1 cellular context compared by ENCODE assay signal in genomic region chr1:65066766-65067490, GRCh38.
A peak's percentile ranks its signal among the peaks of the same experiment; 100 is the strongest.
TF ChIP-seq lines count a peak whose summit lies in the region.

No MANE protein-coding gene starts in this region.

TF ChIP-seq in K562, 482 proteins besides CTCF, POLR2A, EP300 and RAD21 (continued from another document and continues in another):
- TF ChIP-seq, protein P1, sequence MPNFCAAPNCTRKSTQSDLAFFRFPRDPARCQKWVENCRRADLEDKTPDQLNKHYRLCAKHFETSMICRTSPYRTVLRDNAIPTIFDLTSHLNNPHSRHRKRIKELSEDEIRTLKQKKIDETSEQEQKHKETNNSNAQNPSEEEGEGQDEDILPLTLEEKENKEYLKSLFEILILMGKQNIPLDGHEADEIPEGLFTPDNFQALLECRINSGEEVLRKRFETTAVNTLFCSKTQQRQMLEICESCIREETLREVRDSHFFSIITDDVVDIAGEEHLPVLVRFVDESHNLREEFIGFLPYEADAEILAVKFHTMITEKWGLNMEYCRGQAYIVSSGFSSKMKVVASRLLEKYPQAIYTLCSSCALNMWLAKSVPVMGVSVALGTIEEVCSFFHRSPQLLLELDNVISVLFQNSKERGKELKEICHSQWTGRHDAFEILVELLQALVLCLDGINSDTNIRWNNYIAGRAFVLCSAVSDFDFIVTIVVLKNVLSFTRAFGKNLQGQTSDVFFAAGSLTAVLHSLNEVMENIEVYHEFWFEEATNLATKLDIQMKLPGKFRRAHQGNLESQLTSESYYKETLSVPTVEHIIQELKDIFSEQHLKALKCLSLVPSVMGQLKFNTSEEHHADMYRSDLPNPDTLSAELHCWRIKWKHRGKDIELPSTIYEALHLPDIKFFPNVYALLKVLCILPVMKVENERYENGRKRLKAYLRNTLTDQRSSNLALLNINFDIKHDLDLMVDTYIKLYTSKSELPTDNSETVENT (CRISPR knock-in tag; IDR thresholded peaks at IDR 0.05) = peak; percentile 68; the same call in 1 of the 2 replicates
- TF ChIP-seq DPF2 (IDR thresholded peaks at IDR 0.05) (peak; percentile 35; the same call in 1 of the 2 replicates), FOXK2 (conservative IDR thresholded peaks at IDR 0.05 in 1 of 2, IDR thresholded peaks at IDR 0.05 in 1 of 2; ENCODE audit: low read depth in 2 of 2) (peak; percentile 97 to 99), ZNF146 (CRISPR knock-in tag; IDR thresholded peaks at IDR 0.05; ENCODE audit: unreplicated experiment) (no peak), ZBTB7A (IDR thresholded peaks at IDR 0.05; ENCODE audit: borderline replicate concordance, control insufficient read depth, low read depth, low read length) (peak; percentile 49; the same call in 1 of the 2 replicates), NFATC3 (IDR thresholded peaks at IDR 0.05) (no peak), MLLT1 (IDR thresholded peaks at IDR 0.05) (peak in 1 of 2 experiments; percentile 61; a peak in 2 of 4 replicates), HNRNPLL (IDR thresholded peaks at IDR 0.05; ENCODE audit: low read depth, low read length, poor library complexity, severe bottlenecking) (peak; percentile 61), CREM (IDR thresholded peaks at IDR 0.05; ENCODE audit: low read depth) (peak; percentile 88), ZNF232 (CRISPR knock-in tag; IDR thresholded peaks at IDR 0.05) (no peak), NR1H2 (CRISPR knock-in tag; IDR thresholded peaks at IDR 0.05) (no peak), TAF1 (IDR thresholded peaks at IDR 0.05; ENCODE audit: control insufficient read depth, extremely low read depth, insufficient read depth, low read length, severe bottlenecking) (peak; percentile 40), NFRKB (IDR thresholded peaks at IDR 0.05; ENCODE audit: low read depth) (peak; percentile 44; the same call in 1 of the 2 replicates), MYC (IDR thresholded peaks at IDR 0.05; ENCODE audit: low read depth, low read length) (peak; percentile 48; the same call in 1 of the 2 replicates), MYC (CRISPR knock-in tag; IDR thresholded peaks at IDR 0.05; ENCODE audit: borderline replicate concordance, low read depth) (no peak), ADNP (tag; IDR thresholded peaks at IDR 0.05) (no peak), CCNT2 (IDR thresholded peaks at IDR 0.05; ENCODE audit: borderline replicate concordance, extremely low read depth, insufficient read length, low read depth, low read length) (no peak), EZH2 (IDR thresholded peaks at IDR 0.05; ENCODE audit: borderline replicate concordance, low read depth, low read length) (no peak), ZSCAN32 (CRISPR knock-in tag; IDR thresholded peaks at IDR 0.05) (no peak), ZNF212 (CRISPR knock-in tag; IDR thresholded peaks at IDR 0.05) (no peak), L3MBTL2 (IDR thresholded peaks at IDR 0.05) (peak; percentile 53), ZBTB2 (IDR thresholded peaks at IDR 0.05) (0 out of 2 replicates have a peak, but pooled peaks have one; percentile 31), ZBED1 (IDR thresholded peaks at IDR 0.05) (0 out of 2 replicates have a peak, but pooled peaks have one; percentile 39), TBP (optimal IDR thresholded peaks at IDR 0.05; ENCODE audit: low read depth, low read length) (peak; percentile 50), WHSC1 (IDR thresholded peaks at IDR 0.05; ENCODE audit: low read length) (no peak), NUFIP1 (IDR thresholded peaks at IDR 0.05; ENCODE audit: partially characterized antibody) (no peak), DACH1 (IDR thresholded peaks at IDR 0.05; ENCODE audit: partially characterized antibody) (no peak), POLR2AphosphoS5 (IDR thresholded peaks at IDR 0.05; ENCODE audit: control insufficient read depth, insufficient read depth, low read depth, low read length) (no peak), CREB1 (IDR thresholded peaks at IDR 0.05) (peak; percentile 30), CREB1 (CRISPR knock-in tag; IDR thresholded peaks at IDR 0.05) (no peak), FOXP1 (CRISPR knock-in tag; IDR thresholded peaks at IDR 0.05) (peak; percentile 82), PCBP2 (IDR thresholded peaks at IDR 0.05; ENCODE audit: low read depth, low read length, poor library complexity, severe bottlenecking) (no peak), CHD1 (IDR thresholded peaks at IDR 0.05; ENCODE audit: low read length) (peak; percentile 20), MAZ (CRISPR knock-in tag; conservative IDR thresholded peaks at IDR 0.05 in 1 of 2, IDR thresholded peaks at IDR 0.05 in 1 of 2) (peak; percentile 88 to 91), EGR1 (conservative IDR thresholded peaks at IDR 0.05) (peak; percentile 94), ARID2 (IDR thresholded peaks at IDR 0.05) (no peak), FOXA3 (CRISPR knock-in tag; conservative IDR thresholded peaks at IDR 0.05 in 1 of 2, IDR thresholded peaks at IDR 0.05 in 1 of 2) (peak; percentile 77 to 87), ZNF282 (CRISPR knock-in tag; IDR thresholded peaks at IDR 0.05) (0 out of 2 replicates have a peak, but pooled peaks have one; percentile 64), OTX1 (CRISPR knock-in tag; IDR thresholded peaks at IDR 0.05) (no peak), EP400 (IDR thresholded peaks at IDR 0.05) (peak; percentile 81; the same call in 1 of the 2 replicates), LEF1 (IDR thresholded peaks at IDR 0.05) (no peak), ARID4B (CRISPR knock-in tag; IDR thresholded peaks at IDR 0.05) (peak; percentile 13; the same call in 1 of the 2 replicates)
- TF ChIP-seq, protein P2, sequence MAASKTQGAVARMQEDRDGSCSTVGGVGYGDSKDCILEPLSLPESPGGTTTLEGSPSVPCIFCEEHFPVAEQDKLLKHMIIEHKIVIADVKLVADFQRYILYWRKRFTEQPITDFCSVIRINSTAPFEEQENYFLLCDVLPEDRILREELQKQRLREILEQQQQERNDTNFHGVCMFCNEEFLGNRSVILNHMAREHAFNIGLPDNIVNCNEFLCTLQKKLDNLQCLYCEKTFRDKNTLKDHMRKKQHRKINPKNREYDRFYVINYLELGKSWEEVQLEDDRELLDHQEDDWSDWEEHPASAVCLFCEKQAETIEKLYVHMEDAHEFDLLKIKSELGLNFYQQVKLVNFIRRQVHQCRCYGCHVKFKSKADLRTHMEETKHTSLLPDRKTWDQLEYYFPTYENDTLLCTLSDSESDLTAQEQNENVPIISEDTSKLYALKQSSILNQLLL (CRISPR knock-in tag; IDR thresholded peaks at IDR 0.05; ENCODE audit: borderline replicate concordance) = no peak
- TF ChIP-seq, protein P3, sequence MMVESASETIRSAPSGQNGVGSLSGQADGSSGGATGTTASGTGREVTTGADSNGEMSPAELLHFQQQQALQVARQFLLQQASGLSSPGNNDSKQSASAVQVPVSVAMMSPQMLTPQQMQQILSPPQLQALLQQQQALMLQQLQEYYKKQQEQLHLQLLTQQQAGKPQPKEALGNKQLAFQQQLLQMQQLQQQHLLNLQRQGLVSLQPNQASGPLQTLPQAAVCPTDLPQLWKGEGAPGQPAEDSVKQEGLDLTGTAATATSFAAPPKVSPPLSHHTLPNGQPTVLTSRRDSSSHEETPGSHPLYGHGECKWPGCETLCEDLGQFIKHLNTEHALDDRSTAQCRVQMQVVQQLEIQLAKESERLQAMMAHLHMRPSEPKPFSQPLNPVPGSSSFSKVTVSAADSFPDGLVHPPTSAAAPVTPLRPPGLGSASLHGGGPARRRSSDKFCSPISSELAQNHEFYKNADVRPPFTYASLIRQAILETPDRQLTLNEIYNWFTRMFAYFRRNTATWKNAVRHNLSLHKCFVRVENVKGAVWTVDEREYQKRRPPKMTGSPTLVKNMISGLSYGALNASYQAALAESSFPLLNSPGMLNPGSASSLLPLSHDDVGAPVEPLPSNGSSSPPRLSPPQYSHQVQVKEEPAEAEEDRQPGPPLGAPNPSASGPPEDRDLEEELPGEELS (CRISPR knock-in tag; IDR thresholded peaks at IDR 0.05; ENCODE audit: borderline replicate concordance) = 0 out of 2 replicates have a peak, but pooled peaks have one; percentile 68
- TF ChIP-seq, protein P4, sequence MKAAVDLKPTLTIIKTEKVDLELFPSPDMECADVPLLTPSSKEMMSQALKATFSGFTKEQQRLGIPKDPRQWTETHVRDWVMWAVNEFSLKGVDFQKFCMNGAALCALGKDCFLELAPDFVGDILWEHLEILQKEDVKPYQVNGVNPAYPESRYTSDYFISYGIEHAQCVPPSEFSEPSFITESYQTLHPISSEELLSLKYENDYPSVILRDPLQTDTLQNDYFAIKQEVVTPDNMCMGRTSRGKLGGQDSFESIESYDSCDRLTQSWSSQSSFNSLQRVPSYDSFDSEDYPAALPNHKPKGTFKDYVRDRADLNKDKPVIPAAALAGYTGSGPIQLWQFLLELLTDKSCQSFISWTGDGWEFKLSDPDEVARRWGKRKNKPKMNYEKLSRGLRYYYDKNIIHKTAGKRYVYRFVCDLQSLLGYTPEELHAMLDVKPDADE (conservative IDR thresholded peaks at IDR 0.05; ENCODE audit: control insufficient read depth, low read depth, low read length) = 0 out of 2 replicates have a peak, but pooled peaks have one; percentile 17
- TF ChIP-seq, protein P5, sequence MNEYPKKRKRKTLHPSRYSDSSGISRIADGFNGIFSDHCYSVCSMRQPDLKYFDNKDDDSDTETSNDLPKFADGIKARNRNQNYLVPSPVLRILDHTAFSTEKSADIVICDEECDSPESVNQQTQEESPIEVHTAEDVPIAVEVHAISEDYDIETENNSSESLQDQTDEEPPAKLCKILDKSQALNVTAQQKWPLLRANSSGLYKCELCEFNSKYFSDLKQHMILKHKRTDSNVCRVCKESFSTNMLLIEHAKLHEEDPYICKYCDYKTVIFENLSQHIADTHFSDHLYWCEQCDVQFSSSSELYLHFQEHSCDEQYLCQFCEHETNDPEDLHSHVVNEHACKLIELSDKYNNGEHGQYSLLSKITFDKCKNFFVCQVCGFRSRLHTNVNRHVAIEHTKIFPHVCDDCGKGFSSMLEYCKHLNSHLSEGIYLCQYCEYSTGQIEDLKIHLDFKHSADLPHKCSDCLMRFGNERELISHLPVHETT (CRISPR knock-in tag; conservative IDR thresholded peaks at IDR 0.05 in 1 of 2, IDR thresholded peaks at IDR 0.05 in 1 of 2) = peak in 1 of 2 experiments; percentile 51; a peak in 1 of 4 replicates
- TF ChIP-seq, protein P6, sequence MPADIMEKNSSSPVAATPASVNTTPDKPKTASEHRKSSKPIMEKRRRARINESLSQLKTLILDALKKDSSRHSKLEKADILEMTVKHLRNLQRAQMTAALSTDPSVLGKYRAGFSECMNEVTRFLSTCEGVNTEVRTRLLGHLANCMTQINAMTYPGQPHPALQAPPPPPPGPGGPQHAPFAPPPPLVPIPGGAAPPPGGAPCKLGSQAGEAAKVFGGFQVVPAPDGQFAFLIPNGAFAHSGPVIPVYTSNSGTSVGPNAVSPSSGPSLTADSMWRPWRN (IDR thresholded peaks at IDR 0.05; ENCODE audit: low read depth) = no peak
